ENCODE assay signal across 8 cellular contexts in genomic region chr12:44930972-44931600, GRCh38. TPM values are rescaled to one million over a fixed set of nuclear protein-coding genes. Genes with fewer than 3 reads are reported as not detected.
DNase-seq lines count a peak whose midpoint lies in the region; ATAC-seq, FAIRE-seq and TF ChIP-seq lines count a peak whose summit lies in the region.

No MANE protein-coding gene starts in this region.

- no peaks in the 10 kb centered on the region for H3K36me3 Mint-ChIP-seq in activated CD4-positive, alpha-beta T cell treated with anti-CD3 and anti-CD28 coated beads for 36 hours (ENCODE audit: low read depth)

- CTCF ChIA-PET in activated CD4-positive, alpha-beta T cell treated with anti-CD3 and anti-CD28 coated beads for 36 hours (lab: Charles Lee), result interaction anchor here (0.7 to 4.0 kb wide), 29 partner anchors 10 to 974 kb away, joined by 3 to 50 read pairs (median 4); no protein-coding TSS in a partner anchor

- H3K4me3 ChIP-seq in bronchial epithelial cell (ENCODE audit: low read depth, low read length), result no peak overlapping the region

- H3K4me3 Mint-ChIP-seq in activated CD4-positive, alpha-beta T cell treated with anti-CD3 and anti-CD28 coated beads for 36 hours, result no peak overlapping the region

- intact Hi-C loops in activated CD4-positive, alpha-beta T cell treated with anti-CD3 and anti-CD28 coated beads for 36 hours (cut with DNase I, micrococcal nuclease), result loop anchor here (1.0 to 2.0 kb wide), 8 partner anchors 118 to 973 kb away; no protein-coding TSS in a partner anchor
- intact Hi-C loops in head of caudate nucleus (cut with DNase I), result loop anchor here (5.0 kb wide), 1 partner anchor 974 kb away; no protein-coding TSS in a partner anchor

- H3K27me3 Mint-ChIP-seq in activated CD4-positive, alpha-beta T cell treated with anti-CD3 and anti-CD28 coated beads for 36 hours, result peaks cover 3% of the 10 kb centered on the region

- H3K27ac Mint-ChIP-seq in activated CD4-positive, alpha-beta T cell treated with anti-CD3 and anti-CD28 coated beads for 36 hours, result no peak overlapping the region

- no peaks in the 10 kb centered on the region for H3K27me3 ChIP-seq in bronchial epithelial cell (ENCODE audit: control insufficient read depth, insufficient read depth, low read length)

- peak; percentile 57 for ATAC-seq in activated CD4-positive, alpha-beta T cell treated with anti-CD3 and anti-CD28 coated beads for 36 hours
- ATAC-seq in HG02981 (IDR thresholded peaks at IDR 0.05; ENCODE audit: unreplicated experiment), result no peak

- no peaks in the 10 kb centered on the region for H3K36me3 ChIP-seq in bronchial epithelial cell (ENCODE audit: control insufficient read depth, insufficient read depth, low read length)

- no peak for DNase-seq in activated CD4-positive, alpha-beta T cell treated with anti-CD3 and anti-CD28 coated beads for 36 hours
- no peak for DNase-seq in activated CD4-positive, alpha-beta T cell treated with anti-CD3 and anti-CD28 coated beads, Interleukin-2, amount 50 U/mL, for 4 hours
- peak; percentile 35 for DNase-seq in HS-5 (ENCODE audit: low read depth)
- DNase-seq in NCI-H82 (lab: John Stamatoyannopoulos, UW), result peak; percentile 93
- DNase-seq in bronchial epithelial cell (ENCODE audit: low read depth), result peak; percentile 68
- peak; percentile 77 for DNase-seq in left kidney (ENCODE audit: low read depth, low spot score)
- DNase-seq in head of caudate nucleus, result no peak

- no peak for FAIRE-seq in bronchial epithelial cell (lab: Jason Lieb, UNC)

- H3K4me1 Mint-ChIP-seq in activated CD4-positive, alpha-beta T cell treated with anti-CD3 and anti-CD28 coated beads for 36 hours, result no peaks in the 10 kb centered on the region

- H3K9me3 Mint-ChIP-seq in activated CD4-positive, alpha-beta T cell treated with anti-CD3 and anti-CD28 coated beads for 36 hours (ENCODE audit: low read depth), result no peaks in the 10 kb centered on the region

- POLR2A ChIA-PET in activated CD4-positive, alpha-beta T cell treated with anti-CD3 and anti-CD28 coated beads for 36 hours (lab: Charles Lee), result interaction anchor here (0.9 kb wide), 1 partner anchor 119 kb away, joined by 3 read pairs; no protein-coding TSS in a partner anchor

- peak; percentile 15 for TF ChIP-seq CTCF in bronchial epithelial cell (IDR thresholded peaks at IDR 0.05; ENCODE audit: insufficient read depth, low read length, severe bottlenecking)

RNA-seq across cellular contexts. Expression of gene NELL2, which starts 55.0 kb away (rescaled TPM):
- 10 to 100 TPM; 28.4 to 35.8 TPM for total RNA-seq in activated CD4-positive, alpha-beta T cell treated with anti-CD3 and anti-CD28 coated beads for 36 hours
- not detected in 2 replicates for total RNA-seq in bronchial epithelial cell

Comparison
In these comparisons a context has a peak if more than half of its experiments do, and no peak if none do; other contexts are left out.
1. DNase-seq: peak in HS-5 (single experiment), NCI-H82 (single experiment), bronchial epithelial cell (single experiment) and left kidney (single experiment); none in activated CD4-positive, alpha-beta T cell treated with anti-CD3 and anti-CD28 coated beads for 36 hours (single experiment), activated CD4-positive, alpha-beta T cell treated with anti-CD3 and anti-CD28 coated beads, Interleukin-2, amount 50 U/mL, for 4 hours (0 of 2) and head of caudate nucleus (0 of 42).
2. RNA of gene NELL2, which starts 55.0 kb away (total RNA-seq): 28.4 to 35.8 TPM in activated CD4-positive, alpha-beta T cell treated with anti-CD3 and anti-CD28 coated beads for 36 hours; not detected in bronchial epithelial cell; every median in the first group is over 10 times any median in the second.